Comparison of ENCODE assay signal across 21 cellular contexts in the genomic region with DNA sequence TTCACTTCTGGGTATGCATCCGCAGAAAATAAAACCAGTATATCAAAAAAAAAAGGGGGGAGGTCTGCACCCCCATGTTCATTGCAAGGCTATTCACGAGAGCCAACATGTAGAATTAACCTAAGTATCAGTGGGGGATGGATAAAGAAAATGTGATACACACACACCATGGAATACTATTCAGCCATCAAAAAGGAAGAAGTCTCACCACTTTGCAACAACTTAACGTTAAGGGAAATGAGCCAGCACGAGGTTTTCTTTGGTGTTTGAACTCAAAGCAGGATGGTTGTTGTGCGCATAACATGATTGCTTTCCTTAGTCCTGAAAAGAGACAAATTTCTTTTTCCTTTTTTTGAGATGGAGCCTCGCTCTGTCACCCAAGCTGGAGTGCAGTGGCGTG.
DNase-seq lines count a peak whose midpoint lies in the region; ATAC-seq, FAIRE-seq and TF ChIP-seq lines count a peak whose summit lies in the region.
"Had no signal": no experiment of that assay in that cellular context is flagged by ENCODE, and none has a peak within 500 bp of the region (broad histone marks: within the 10 kb centered on the region; RNA-seq: fewer than 3 reads in every experiment).

No MANE protein-coding gene starts in this region.

- H3K27me3 ChIP-seq in K562 (ENCODE audit: control insufficient read depth in 2 of 2, insufficient read depth in 2 of 2, low read length in 2 of 2): no peaks in the 10 kb centered on the region
- no peaks in the 10 kb centered on the region for H3K27me3 ChIP-seq in endodermal cell (ENCODE audit: control insufficient read depth, insufficient read depth, low read length, poor library complexity, severe bottlenecking)
- H3K27me3 ChIP-seq: BE2C, BLaER1 had no signal

- H3K27me3 Mint-ChIP-seq in endodermal cell (ENCODE audit: insufficient read depth): peaks cover 10% of the 10 kb centered on the region

- H3K27ac Mint-ChIP-seq in endodermal cell: no peak overlapping the region
- H3K27ac Mint-ChIP-seq: CD4-positive, alpha-beta T cell; CD8-positive, alpha-beta T cell had no signal

- no peaks in the 10 kb centered on the region for H3K36me3 Mint-ChIP-seq in endodermal cell (ENCODE audit: low read depth)
- H3K36me3 Mint-ChIP-seq: CD8-positive, alpha-beta T cell had no signal

- H3K4me3 Mint-ChIP-seq in endodermal cell: no peak overlapping the region
- H3K4me3 Mint-ChIP-seq: CD4-positive, alpha-beta T cell; CD8-positive, alpha-beta T cell had no signal

- intact Hi-C loops in K562 (cut with micrococcal nuclease) (no loop called here), Right ventricle myocardium inferior (cut with DNase I) (no loop called here)

- in situ Hi-C loops in K562 (cut with MboI): no loop called here

- no peak for TF ChIP-seq POLR2A in K562 (conservative IDR thresholded peaks at IDR 0.05)

- TF ChIP-seq RAD21 in K562 (CRISPR knock-in tag; conservative IDR thresholded peaks at IDR 0.05 in 1 of 2, IDR thresholded peaks at IDR 0.05 in 1 of 2): no peak

- no peak for FAIRE-seq in K562 (lab: Jason Lieb, UNC)
- FAIRE-seq: A549, D721Med, G401.6, GM12891, GM19239 had no signal

- H3K4me1 ChIP-seq in HEK293 (ENCODE audit: control insufficient read depth, insufficient read depth, low read length) (no peaks in the 10 kb centered on the region), K562 (replicated peaks in 1 of 2; ENCODE audit: control insufficient read depth in 2 of 2, insufficient read depth in 2 of 2, low read length in 2 of 2) (no peaks in the 10 kb centered on the region), endodermal cell (ENCODE audit: control insufficient read depth, insufficient read depth, low read length) (no peaks in the 10 kb centered on the region)
- H3K4me1 ChIP-seq: A549, BE2C, Caco-2 had no signal

- H3K9me1 ChIP-seq in K562 (ENCODE audit: control insufficient read depth, insufficient read depth, low read length): no peaks in the 10 kb centered on the region

- POLR2A ChIA-PET in HEK293 (lab: Yijun Ruan, JAX) (no interaction called here), K562 (lab: Yijun Ruan, JAX) (no interaction called here)

- no TSS peak for BruUV-seq in K562 (replicated peaks; lab: Mats Ljungman, UMichigan)

- DNase-seq in K562 (ENCODE audit: extremely low read depth in 1 of 4, low spot score in 3 of 4) (no peak), endodermal cell (peak; percentile 7), Right ventricle myocardium inferior (ENCODE audit: missing footprints) (no peak), AML-193 (lab: John Stamatoyannopoulos, UW) (no peak), SHP77 treated with DMSO at 0.1 percent for 48 hours (lab: John Stamatoyannopoulos, UW) (no peak)
- DNase-seq: BE2C; C1 segment of cervical spinal cord; Caco-2; Calu3; CD4-positive, alpha-beta T cell; CD8-positive, alpha-beta T cell; DMS79 treated with DMSO at 0.1 percent for 48 hours; GF-D8 had no signal

- no peaks in the 10 kb centered on the region for H4K20me1 ChIP-seq in K562 (replicated peaks; ENCODE audit: control insufficient read depth, insufficient read depth, low read length)
- H4K20me1 ChIP-seq: BLaER1 had no signal

- H2AFZ ChIP-seq in K562 (ENCODE audit: low read depth, low read length): no peak overlapping the region

- CTCF ChIA-PET in HEK293 (lab: Yijun Ruan, JAX) (no interaction called here), K562 (lab: Yijun Ruan, JAX; ENCODE audit: low intra/inter-chr PET ratio) (no interaction called here)

- TF ChIP-seq CTCF in HEK293 (tag by site-specific recombination; IDR thresholded peaks at IDR 0.05) (no peak), K562 (IDR thresholded peaks at IDR 0.05 in 2 of 3, conservative IDR thresholded peaks at IDR 0.05 in 1 of 3; ENCODE audit: insufficient read depth in 2 of 3, low read depth in 1 of 3, low read length in 3 of 3) (no peak), endodermal cell (conservative IDR thresholded peaks at IDR 0.05) (no peak)

- H3K79me2 ChIP-seq in K562 (ENCODE audit: control insufficient read depth, insufficient read depth, low read length): no peaks in the 10 kb centered on the region

- no peak for TF ChIP-seq EP300 in K562 (IDR thresholded peaks at IDR 0.05; ENCODE audit: low read length)

- no peaks in the 10 kb centered on the region for H3K9me3 ChIP-seq in HEK293 (ENCODE audit: control insufficient read depth, insufficient read depth, low read depth, low read length)
- no peaks in the 10 kb centered on the region for H3K9me3 ChIP-seq in K562 (replicated peaks; ENCODE audit: control insufficient read depth, insufficient read depth, low read depth, low read length)
- no peaks in the 10 kb centered on the region for H3K9me3 ChIP-seq in endodermal cell (ENCODE audit: control insufficient read depth, low read length)
- H3K9me3 ChIP-seq: A549, BE2C, BLaER1, Caco-2 had no signal

- H3K9me3 Mint-ChIP-seq in endodermal cell: no peaks in the 10 kb centered on the region

- ATAC-seq in K562 (no peak), Right ventricle myocardium inferior (no peak)
- ATAC-seq: A549; CD8-positive, alpha-beta T cell had no signal

- H3K36me3 ChIP-seq in HEK293 (ENCODE audit: control insufficient read depth in 2 of 2, insufficient read depth in 1 of 2, low read length in 2 of 2) (no peaks in the 10 kb centered on the region), K562 (ENCODE audit: control insufficient read depth, insufficient read depth, low read length) (no peaks in the 10 kb centered on the region), endodermal cell (ENCODE audit: control insufficient read depth, insufficient read depth, low read length) (no peaks in the 10 kb centered on the region)
- H3K36me3 ChIP-seq: BE2C, BLaER1 had no signal

- no peak overlapping the region for H3K4me2 ChIP-seq in K562 (ENCODE audit: insufficient read depth, low read length)
- H3K4me2 ChIP-seq: A549, BLaER1 had no signal

- H3K4me3 ChIP-seq in HEK293 (ENCODE audit: low read depth, low read length) (no peak overlapping the region), K562 (no peak overlapping the region), endodermal cell (ENCODE audit: low read length) (no peak overlapping the region)
- H3K4me3 ChIP-seq: A549, BLaER1 had no signal

- H3K27ac ChIP-seq in HEK293 (ENCODE audit: extremely low read depth, low read depth, low read length) (no peak overlapping the region), K562 (ENCODE audit: extremely low read depth, low read depth, low read length) (no peak overlapping the region), endodermal cell (ENCODE audit: low read depth, low read length) (no peak overlapping the region)
- H3K27ac ChIP-seq: 22Rv1, A549, BLaER1 had no signal

- H3K4me1 Mint-ChIP-seq in endodermal cell: peaks cover 8% of the 10 kb centered on the region

- WGBS in K562 (ENCODE audit: insufficient coverage, low coverage, missing lambda C conversion rate): 0% methylated on average over 5 of the region's 7 CpGs
- WGBS in endodermal cell (ENCODE audit: insufficient coverage in 1 of 2, insufficient read length in 1 of 2), 2 experiments: 85 to 88% methylated on average over 4 to 7 of the region's 7 CpGs

- H3K9ac ChIP-seq in K562 (ENCODE audit: insufficient read depth in 1 of 2, low read depth in 2 of 2, low read length in 2 of 2): no peak overlapping the region
- H3K9ac ChIP-seq in endodermal cell (ENCODE audit: extremely low read depth, low read length, poor library complexity, severe bottlenecking): no peak overlapping the region
- H3K9ac ChIP-seq: BLaER1 had no signal

TF ChIP-seq in HEK293, 187 proteins besides CTCF, POLR2A, EP300 and RAD21 (continues in another document):
- TF ChIP-seq ZNF324 (tag by site-specific recombination; IDR thresholded peaks at IDR 0.05): no peak
- TF ChIP-seq ZNF2 (tag by site-specific recombination; IDR thresholded peaks at IDR 0.05): no peak
- TF ChIP-seq ZNF146 (tag by site-specific recombination; IDR thresholded peaks at IDR 0.05): peak; percentile 67
- TF ChIP-seq, protein P1, sequence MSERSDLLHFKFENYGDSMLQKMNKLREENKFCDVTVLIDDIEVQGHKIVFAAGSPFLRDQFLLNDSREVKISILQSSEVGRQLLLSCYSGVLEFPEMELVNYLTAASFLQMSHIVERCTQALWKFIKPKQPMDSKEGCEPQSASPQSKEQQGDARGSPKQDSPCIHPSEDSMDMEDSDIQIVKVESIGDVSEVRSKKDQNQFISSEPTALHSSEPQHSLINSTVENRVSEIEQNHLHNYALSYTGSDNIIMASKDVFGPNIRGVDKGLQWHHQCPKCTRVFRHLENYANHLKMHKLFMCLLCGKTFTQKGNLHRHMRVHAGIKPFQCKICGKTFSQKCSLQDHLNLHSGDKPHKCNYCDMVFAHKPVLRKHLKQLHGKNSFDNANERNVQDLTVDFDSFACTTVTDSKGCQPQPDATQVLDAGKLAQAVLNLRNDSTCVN (tag by site-specific recombination; optimal IDR thresholded peaks at IDR 0.05): no peak

TF ChIP-seq in K562, 482 proteins besides CTCF, POLR2A, EP300 and RAD21 (continues in another document):
- no peak for TF ChIP-seq RBM34 (IDR thresholded peaks at IDR 0.05; ENCODE audit: borderline replicate concordance, insufficient read depth, low read length)
- peak; percentile 59 for TF ChIP-seq RBM25 (IDR thresholded peaks at IDR 0.05; ENCODE audit: low read depth, low read length, severe bottlenecking)
- TF ChIP-seq ZNF146 (CRISPR knock-in tag; IDR thresholded peaks at IDR 0.05; ENCODE audit: unreplicated experiment): peak; percentile 23
- TF ChIP-seq MEIS2 (IDR thresholded peaks at IDR 0.05; ENCODE audit: partially characterized antibody): no peak
